In the genomic region with DNA sequence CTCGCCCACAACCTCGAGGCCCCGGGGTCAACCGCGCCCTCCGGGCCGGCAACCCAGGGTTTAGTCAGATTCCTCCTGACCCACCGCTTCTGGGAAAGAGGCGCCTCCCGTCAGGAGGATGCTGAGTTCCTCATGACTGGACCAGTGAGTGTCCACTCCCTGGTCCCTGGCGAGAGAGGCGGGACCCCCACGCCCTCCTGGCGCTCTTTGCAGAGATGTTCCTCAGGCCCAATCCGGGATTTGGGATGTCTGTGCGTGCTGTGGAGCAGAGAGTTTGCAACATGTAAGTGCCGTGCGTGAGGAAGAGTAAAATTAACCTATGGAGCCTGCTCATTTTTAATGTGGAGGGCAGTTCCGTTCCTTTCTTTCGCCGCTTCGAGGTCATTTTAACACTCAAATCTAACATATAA, we compare ENCODE assay signal across 8 cellular contexts. TPM values are rescaled to one million over a fixed set of nuclear protein-coding genes. Genes with fewer than 3 reads are reported as not detected.
DNase-seq lines count a peak whose midpoint lies in the region; ATAC-seq and TF ChIP-seq lines count a peak whose summit lies in the region.

No MANE protein-coding gene starts in this region.

- H3K27me3 Mint-ChIP-seq in activated naive CD4-positive, alpha-beta T cell treated with anti-CD3 and anti-CD28 coated beads, Interleukin-2, amount 10 ng/mL, durations not matched to agents 7 days and 5 days: peaks cover 10% of the 10 kb centered on the region
- no peaks in the 10 kb centered on the region for H3K27me3 Mint-ChIP-seq in activated CD4-positive, alpha-beta memory T cell treated with anti-CD3 and anti-CD28 coated beads, Interleukin-2, amount 10 ng/mL, durations not matched to agents 7 days and 5 days

- WGBS in gastroesophageal sphincter (ENCODE audit: low coverage in 1 of 2), 2 donors: 4 to 5% methylated on average over 5 to 8 of the region's 22 CpGs

- TF ChIP-seq CTCF in gastroesophageal sphincter (IDR thresholded peaks at IDR 0.05): peak in 1 of 4 experiments; percentile 1
- no peak for TF ChIP-seq CTCF in parathyroid adenoma (IDR thresholded peaks at IDR 0.05)

- no peaks in the 10 kb centered on the region for H3K27me3 ChIP-seq in gastroesophageal sphincter
- no peaks in the 10 kb centered on the region for H3K27me3 ChIP-seq in parathyroid adenoma (ENCODE audit: control insufficient read depth, insufficient read depth, low read length)

- H3K27ac ChIP-seq in gastroesophageal sphincter (peak overlapping the region; percentile 63 to 99 (median 95)), parathyroid adenoma (peak overlapping the region; percentile 85)

- H3K79me2 ChIP-seq in parathyroid adenoma: no peaks in the 10 kb centered on the region

- H3K4me3 ChIP-seq in gastroesophageal sphincter (peak overlapping the region; percentile 47 to 87), parathyroid adenoma (ENCODE audit: low read depth, low read length) (peak overlapping the region; percentile 90)

- TF ChIP-seq POLR2A in gastroesophageal sphincter (IDR thresholded peaks at IDR 0.05): no peak

- DNase-seq in activated naive CD4-positive, alpha-beta T cell treated with anti-CD3 and anti-CD28 coated beads, Interleukin-2, amount 10 ng/mL, durations not matched to agents 7 days and 5 days: no peak
- DNase-seq in activated naive CD4-positive, alpha-beta T cell treated with Interleukin-2 at 50 U/mL for 16 hours: no peak
- DNase-seq in activated CD4-positive, alpha-beta memory T cell treated with anti-CD3 and anti-CD28 coated beads, Interleukin-2, amount 10 ng/mL, durations not matched to agents 7 days and 5 days: no peak
- DNase-seq in KG1 (lab: John Stamatoyannopoulos, UW): no peak

- peak overlapping the region; percentile 3 for H3K9ac ChIP-seq in parathyroid adenoma

- peaks cover 0 to 18% of the 10 kb centered on the region in 2 donors for H3K36me3 ChIP-seq in gastroesophageal sphincter
- H3K36me3 ChIP-seq in parathyroid adenoma (ENCODE audit: control insufficient read depth, insufficient read depth, low read length): no peaks in the 10 kb centered on the region

- H3K36me3 Mint-ChIP-seq in activated naive CD4-positive, alpha-beta T cell treated with anti-CD3 and anti-CD28 coated beads, Interleukin-2, amount 10 ng/mL, durations not matched to agents 7 days and 5 days: peaks cover 18% of the 10 kb centered on the region
- H3K36me3 Mint-ChIP-seq in activated CD4-positive, alpha-beta memory T cell treated with anti-CD3 and anti-CD28 coated beads, Interleukin-2, amount 10 ng/mL, durations not matched to agents 7 days and 5 days (ENCODE audit: low read depth): peaks cover 21% of the 10 kb centered on the region

- peaks cover 24% of the 10 kb centered on the region for H3K4me1 Mint-ChIP-seq in activated naive CD4-positive, alpha-beta T cell treated with anti-CD3 and anti-CD28 coated beads, Interleukin-2, amount 10 ng/mL, durations not matched to agents 7 days and 5 days
- peaks cover 16% of the 10 kb centered on the region for H3K4me1 Mint-ChIP-seq in activated CD4-positive, alpha-beta memory T cell treated with anti-CD3 and anti-CD28 coated beads, Interleukin-2, amount 10 ng/mL, durations not matched to agents 7 days and 5 days

- ATAC-seq in gastroesophageal sphincter (peak; percentile 64), GM18870 (IDR thresholded peaks at IDR 0.05; ENCODE audit: unreplicated experiment) (no peak), HG02759 (IDR thresholded peaks at IDR 0.05; ENCODE audit: unreplicated experiment) (no peak)

- H3K9me3 ChIP-seq in gastroesophageal sphincter: no peaks in the 10 kb centered on the region
- H3K9me3 ChIP-seq in parathyroid adenoma (ENCODE audit: control insufficient read depth, low read length): no peaks in the 10 kb centered on the region

- POLR2A ChIA-PET in activated CD4-positive, alpha-beta memory T cell treated with anti-CD3 and anti-CD28 coated beads, Interleukin-2, amount 10 ng/mL, durations not matched to agents 7 days and 5 days (lab: Charles Lee): interaction anchor here (1.3 to 2.6 kb wide), 4 partner anchors 8 to 450 kb away, joined by 3 to 15 read pairs (median 9); a partner anchor contains a TSS

- no peak for TF ChIP-seq EP300 in gastroesophageal sphincter (IDR thresholded peaks at IDR 0.05)

- H3K4me1 ChIP-seq in gastroesophageal sphincter (peaks cover 0 to 33% (median 8%) of the 10 kb centered on the region in 3 donors), parathyroid adenoma (no peaks in the 10 kb centered on the region)

- CTCF ChIA-PET in activated naive CD4-positive, alpha-beta T cell treated with anti-CD3 and anti-CD28 coated beads, Interleukin-2, amount 10 ng/mL, durations not matched to agents 7 days and 5 days (lab: Charles Lee): no interaction called here
- CTCF ChIA-PET in activated CD4-positive, alpha-beta memory T cell treated with anti-CD3 and anti-CD28 coated beads, Interleukin-2, amount 10 ng/mL, durations not matched to agents 7 days and 5 days (lab: Charles Lee): interaction anchor here (1.2 kb wide), 1 partner anchor 59 kb away, joined by 5 read pairs; no protein-coding TSS in a partner anchor

- peak overlapping the region; percentile 98 for H3K4me3 Mint-ChIP-seq in activated naive CD4-positive, alpha-beta T cell treated with anti-CD3 and anti-CD28 coated beads, Interleukin-2, amount 10 ng/mL, durations not matched to agents 7 days and 5 days
- peak overlapping the region; percentile 97 for H3K4me3 Mint-ChIP-seq in activated CD4-positive, alpha-beta memory T cell treated with anti-CD3 and anti-CD28 coated beads, Interleukin-2, amount 10 ng/mL, durations not matched to agents 7 days and 5 days

- peak overlapping the region; percentile 78 for H3K4me2 ChIP-seq in parathyroid adenoma (ENCODE audit: low read length)

- H3K9me3 Mint-ChIP-seq in activated naive CD4-positive, alpha-beta T cell treated with anti-CD3 and anti-CD28 coated beads, Interleukin-2, amount 10 ng/mL, durations not matched to agents 7 days and 5 days: peaks cover 23% of the 10 kb centered on the region
- peaks cover 24% of the 10 kb centered on the region for H3K9me3 Mint-ChIP-seq in activated CD4-positive, alpha-beta memory T cell treated with anti-CD3 and anti-CD28 coated beads, Interleukin-2, amount 10 ng/mL, durations not matched to agents 7 days and 5 days

- H2AFZ ChIP-seq in parathyroid adenoma: peak overlapping the region; percentile 91

- H3K27ac Mint-ChIP-seq in activated naive CD4-positive, alpha-beta T cell treated with anti-CD3 and anti-CD28 coated beads, Interleukin-2, amount 10 ng/mL, durations not matched to agents 7 days and 5 days: peak overlapping the region; percentile 55
- H3K27ac Mint-ChIP-seq in activated CD4-positive, alpha-beta memory T cell treated with anti-CD3 and anti-CD28 coated beads, Interleukin-2, amount 10 ng/mL, durations not matched to agents 7 days and 5 days: peak overlapping the region; percentile 60

RNA-seq across cellular contexts. Expression of a gene that starts 0.8 kb away (rescaled TPM):
- total RNA-seq in activated CD4-positive, alpha-beta memory T cell treated with anti-CD3 and anti-CD28 coated beads, Interleukin-2, amount 10 ng/mL, durations not matched to agents 7 days and 5 days: 10 to 100 TPM; 16.9 to 18.8 TPM
- 100 to 1,000 TPM in 1 of 4 donors, 10 to 100 TPM in 3; 31.1 to 151 (median 90.0) TPM for total RNA-seq in gastroesophageal sphincter
